ENCODE assay signal across 13 cellular contexts in the genomic region with DNA sequence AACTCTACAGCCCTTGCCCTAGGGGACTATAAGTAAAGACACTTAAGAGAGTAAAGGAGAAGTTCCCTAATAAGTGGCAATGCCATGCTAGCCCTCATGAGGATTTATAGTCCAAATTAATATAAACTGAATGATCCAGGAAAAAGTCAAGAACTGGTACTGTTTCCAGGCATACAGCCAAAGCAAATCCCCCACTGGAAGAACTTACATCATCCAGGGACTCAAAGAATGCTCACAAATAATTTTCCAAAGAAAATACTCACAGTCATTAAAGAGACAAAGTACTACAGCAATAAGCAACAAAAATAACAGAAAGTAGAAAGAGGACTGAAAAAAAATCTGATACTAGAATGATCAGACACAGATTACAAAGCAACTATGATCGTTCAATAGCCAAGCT.
DNase-seq lines count a peak whose midpoint lies in the region; ATAC-seq and TF ChIP-seq lines count a peak whose summit lies in the region.
"Had no signal": no experiment of that assay in that cellular context is flagged by ENCODE, and none has a peak within 500 bp of the region (broad histone marks: within the 10 kb centered on the region; RNA-seq: fewer than 3 reads in every experiment).

No MANE protein-coding gene starts in this region.

- intact Hi-C loops in tibial artery (cut with DNase I; ENCODE audit: low total_unique reads): loop anchor here (5.0 kb wide), 1 partner anchor 34 kb away; no protein-coding TSS in a partner anchor

- peaks cover 11% of the 10 kb centered on the region for H3K4me1 Mint-ChIP-seq in activated T-cell treated with anti-CD3 and anti-CD28 coated beads, Interleukin-2, amount 50 U/mL, for 72 hours (ENCODE audit: low read depth)
- H3K4me1 Mint-ChIP-seq in immature natural killer cell: peaks cover 43 to 49% of the 10 kb centered on the region in 2 donors
- H3K4me1 Mint-ChIP-seq in activated naive CD4-positive, alpha-beta T cell treated with anti-CD3 and anti-CD28 coated beads, Interleukin-2, amount 10 ng/mL, durations not matched to agents 7 days and 5 days: peaks cover 17% of the 10 kb centered on the region

- no peaks in the 10 kb centered on the region for H3K36me3 ChIP-seq in tibial artery
- H3K36me3 ChIP-seq: gastrocnemius medialis, HAP-1 had no signal

- CTCF ChIA-PET in activated naive CD4-positive, alpha-beta T cell treated with anti-CD3 and anti-CD28 coated beads, Interleukin-2, amount 10 ng/mL, durations not matched to agents 7 days and 5 days (lab: Charles Lee): no interaction called here

- TF ChIP-seq CTCF in cardiac fibroblast (IDR thresholded peaks at IDR 0.05; ENCODE audit: low read depth, low read length) (no peak), tibial artery (IDR thresholded peaks at IDR 0.05) (no peak)

- H3K27ac ChIP-seq in tibial artery: peak overlapping the region; percentile 73 to 74
- H3K27ac ChIP-seq: gastrocnemius medialis had no signal

- H3K4me1 ChIP-seq in tibial artery: peaks cover 0 to 52% (median 26%) of the 10 kb centered on the region in 4 donors
- H3K4me1 ChIP-seq: gastrocnemius medialis, HAP-1 had no signal

- no peak for DNase-seq in activated T-cell treated with anti-CD3 and anti-CD28 coated beads, Interleukin-2, amount 50 U/mL, for 72 hours
- no peak for DNase-seq in activated T-cell treated with anti-CD3 and anti-CD28 coated beads, Interleukin-2, amount 50 U/mL, for 1 hour
- DNase-seq in cardiac fibroblast (ENCODE audit: low read depth in 2 of 2) (peak; percentile 76 to 86), immature natural killer cell (no peak), tibial artery (peak; percentile 43 to 71), DMS79 treated with DMSO at 0.1 percent for 48 hours (lab: John Stamatoyannopoulos, UW) (no peak)
- DNase-seq in activated naive CD4-positive, alpha-beta T cell treated with anti-CD3 and anti-CD28 coated beads, Interleukin-2, amount 10 ng/mL, durations not matched to agents 7 days and 5 days: no peak
- DNase-seq: ACHN; gastrocnemius medialis; NCI-H82; stimulated activated naive CD8-positive, alpha-beta T cell treated with anti-CD3 and anti-CD28 coated beads, Interleukin-15, Interleukin-2, amounts not matched to agents 100 U/mL and 50 U/mL, for 24 hours had no signal

- no peaks in the 10 kb centered on the region for H3K27me3 Mint-ChIP-seq in activated T-cell treated with anti-CD3 and anti-CD28 coated beads, Interleukin-2, amount 50 U/mL, for 72 hours (ENCODE audit: low read depth)
- H3K27me3 Mint-ChIP-seq in immature natural killer cell (ENCODE audit: low read depth in 3 of 3): peaks cover 3 to 6% (median 4%) of the 10 kb centered on the region in 3 donors
- H3K27me3 Mint-ChIP-seq in activated naive CD4-positive, alpha-beta T cell treated with anti-CD3 and anti-CD28 coated beads, Interleukin-2, amount 10 ng/mL, durations not matched to agents 7 days and 5 days: no peaks in the 10 kb centered on the region

- no peaks in the 10 kb centered on the region for H3K27me3 ChIP-seq in tibial artery
- H3K27me3 ChIP-seq: gastrocnemius medialis had no signal

- no peaks in the 10 kb centered on the region for H3K9me3 ChIP-seq in tibial artery
- H3K9me3 ChIP-seq: gastrocnemius medialis, HAP-1 had no signal

- no peak overlapping the region for H3K4me3 ChIP-seq in cardiac fibroblast (replicated peaks in 1 of 2; ENCODE audit: low read depth in 2 of 2, low read length in 2 of 2)
- H3K4me3 ChIP-seq in tibial artery: no peak overlapping the region
- H3K4me3 ChIP-seq: gastrocnemius medialis, HAP-1 had no signal

- no peak overlapping the region for H3K4me3 Mint-ChIP-seq in activated T-cell treated with anti-CD3 and anti-CD28 coated beads, Interleukin-2, amount 50 U/mL, for 72 hours
- peak overlapping the region in 3 of 5 donors; percentile 29 to 81 (median 75) for H3K4me3 Mint-ChIP-seq in immature natural killer cell
- no peak overlapping the region for H3K4me3 Mint-ChIP-seq in activated naive CD4-positive, alpha-beta T cell treated with anti-CD3 and anti-CD28 coated beads, Interleukin-2, amount 10 ng/mL, durations not matched to agents 7 days and 5 days

- peak overlapping the region; percentile 35 for H3K27ac Mint-ChIP-seq in activated T-cell treated with anti-CD3 and anti-CD28 coated beads, Interleukin-2, amount 50 U/mL, for 72 hours
- peak overlapping the region in 5 of 6 donors; percentile 38 to 84 (median 70) for H3K27ac Mint-ChIP-seq in immature natural killer cell
- H3K27ac Mint-ChIP-seq in activated naive CD4-positive, alpha-beta T cell treated with anti-CD3 and anti-CD28 coated beads, Interleukin-2, amount 10 ng/mL, durations not matched to agents 7 days and 5 days: no peak overlapping the region

- no peak for ATAC-seq in activated T-cell treated with anti-CD3 and anti-CD28 coated beads, Interleukin-2, amount 50 U/mL, for 72 hours (replicated peaks in 1 of 2)
- ATAC-seq in HG02970 (IDR thresholded peaks at IDR 0.05; ENCODE audit: low FRiP score, unreplicated experiment): no peak
- ATAC-seq: gastrocnemius medialis; stimulated activated naive CD8-positive, alpha-beta T cell treated with anti-CD3 and anti-CD28 coated beads, Interleukin-15, Interleukin-2, amounts not matched to agents 100 U/mL and 50 U/mL, for 24 hours had no signal

- no peaks in the 10 kb centered on the region for H3K36me3 Mint-ChIP-seq in activated T-cell treated with anti-CD3 and anti-CD28 coated beads, Interleukin-2, amount 50 U/mL, for 72 hours (ENCODE audit: insufficient read depth in 2 of 2)
- H3K36me3 Mint-ChIP-seq in immature natural killer cell: peaks cover 0 to 5% (median 0%) of the 10 kb centered on the region in 3 donors
- peaks cover 5% of the 10 kb centered on the region for H3K36me3 Mint-ChIP-seq in activated naive CD4-positive, alpha-beta T cell treated with anti-CD3 and anti-CD28 coated beads, Interleukin-2, amount 10 ng/mL, durations not matched to agents 7 days and 5 days

- H3K9me3 Mint-ChIP-seq in activated T-cell treated with anti-CD3 and anti-CD28 coated beads, Interleukin-2, amount 50 U/mL, for 72 hours: peaks cover 0 to 1% of the 10 kb centered on the region in 2 donors
- no peaks in the 10 kb centered on the region for H3K9me3 Mint-ChIP-seq in immature natural killer cell
- no peaks in the 10 kb centered on the region for H3K9me3 Mint-ChIP-seq in activated naive CD4-positive, alpha-beta T cell treated with anti-CD3 and anti-CD28 coated beads, Interleukin-2, amount 10 ng/mL, durations not matched to agents 7 days and 5 days

Comparison
In these comparisons a context has a peak if more than half of its experiments do, and no peak if none do; other contexts are left out.
1. DNase-seq: peak in cardiac fibroblast (2 of 2) and tibial artery (2 of 2); none in activated T-cell treated with anti-CD3 and anti-CD28 coated beads, Interleukin-2, amount 50 U/mL, for 72 hours (0 of 2), activated T-cell treated with anti-CD3 and anti-CD28 coated beads, Interleukin-2, amount 50 U/mL, for 1 hour (single experiment), immature natural killer cell (0 of 3), DMS79 treated with DMSO at 0.1 percent for 48 hours (single experiment) and activated naive CD4-positive, alpha-beta T cell treated with anti-CD3 and anti-CD28 coated beads, Interleukin-2, amount 10 ng/mL, durations not matched to agents 7 days and 5 days (single experiment).
2. H3K4me3 Mint-ChIP-seq: peak in immature natural killer cell (3 of 5); none in activated T-cell treated with anti-CD3 and anti-CD28 coated beads, Interleukin-2, amount 50 U/mL, for 72 hours (0 of 2) and activated naive CD4-positive, alpha-beta T cell treated with anti-CD3 and anti-CD28 coated beads, Interleukin-2, amount 10 ng/mL, durations not matched to agents 7 days and 5 days (single experiment).